ENCODE assay signal across 26 cellular contexts in the genomic region with DNA sequence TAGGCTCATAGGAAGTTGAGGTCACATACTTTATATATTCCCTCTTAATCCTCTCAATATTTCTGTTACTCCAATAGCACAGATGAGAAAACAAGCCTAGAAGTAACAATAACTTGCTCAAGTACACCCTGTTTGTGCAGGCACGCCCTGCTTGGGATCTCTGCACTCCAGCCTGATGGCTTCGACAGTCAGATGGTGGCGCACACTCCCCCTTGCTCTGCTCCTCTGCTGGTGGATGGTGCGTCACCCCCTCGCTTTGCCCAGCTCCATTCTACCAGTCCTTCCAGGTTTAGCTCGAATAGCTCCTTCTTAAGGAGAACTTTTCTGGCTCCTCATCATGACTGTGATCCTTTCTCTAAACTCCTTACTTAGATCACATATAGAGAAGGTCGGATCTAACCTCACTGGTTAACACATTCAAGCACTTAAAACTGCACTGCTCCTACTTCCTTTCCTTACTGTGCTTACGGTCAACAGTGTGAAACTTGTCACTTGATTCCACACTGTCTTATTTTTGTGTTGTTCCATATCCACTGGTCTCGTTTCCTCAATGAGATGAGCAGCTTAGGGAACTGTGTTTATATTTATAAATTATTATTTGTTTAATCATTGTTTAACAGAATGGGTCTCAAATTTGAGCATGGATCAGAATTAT. TPM values are rescaled to one million over a fixed set of nuclear protein-coding genes. Genes with fewer than 3 reads are reported as not detected.
DNase-seq lines count a peak whose midpoint lies in the region; ATAC-seq and TF ChIP-seq lines count a peak whose summit lies in the region.
"Had no signal": no experiment of that assay in that cellular context is flagged by ENCODE, and none has a peak within 500 bp of the region (broad histone marks: within the 10 kb centered on the region; RNA-seq: fewer than 3 reads in every experiment).

No MANE protein-coding gene starts in this region.

- no peak overlapping the region for H3K4me3 ChIP-seq in thoracic aorta
- H3K4me3 ChIP-seq: skin epidermis had no signal

- no peaks in the 10 kb centered on the region for H3K9me3 ChIP-seq in thoracic aorta

- H3K4me3 Mint-ChIP-seq in chondrocyte (ENCODE audit: unreplicated experiment) (peak overlapping the region; percentile 58), natural killer cell (peak overlapping the region; percentile 94)
- no peak overlapping the region for H3K4me3 Mint-ChIP-seq in activated T-helper 2 cell treated with anti-CD3 and anti-CD28 coated beads, Interferon-gamma antibody, Interleukin-2, Interleukin-4, amounts not matched to agents 10 μg/mL and 5 μg/mL and 100 μg/mL, durations not matched to agents 14 hours and 24 hours and 36 hours (ENCODE audit: low read depth)
- H3K4me3 Mint-ChIP-seq: activated CD4-positive, alpha-beta memory T cell treated with anti-CD3 and anti-CD28 coated beads, Interleukin-2, amount 10 ng/mL, durations not matched to agents 7 days and 5 days; B cell; endodermal cell had no signal

- H3K27me3 Mint-ChIP-seq in chondrocyte (ENCODE audit: low read depth) (no peaks in the 10 kb centered on the region), natural killer cell (ENCODE audit: low read depth in 2 of 2) (no peaks in the 10 kb centered on the region)
- peaks cover 38% of the 10 kb centered on the region for H3K27me3 Mint-ChIP-seq in activated T-helper 2 cell treated with anti-CD3 and anti-CD28 coated beads, Interferon-gamma antibody, Interleukin-2, Interleukin-4, amounts not matched to agents 10 μg/mL and 5 μg/mL and 100 μg/mL, durations not matched to agents 14 hours and 24 hours and 36 hours (ENCODE audit: low read depth)

- peak overlapping the region; percentile 69 to 74 for H3K27ac ChIP-seq in thoracic aorta
- H3K27ac ChIP-seq: 22Rv1 had no signal

- ATAC-seq in natural killer cell (peak; percentile 41 to 67 (median 65)), thoracic aorta (ENCODE audit: insufficient number of reproducible peaks, low FRiP score, low read depth) (no peak)
- ATAC-seq: SK-N-SH treated with all-trans-retinoic acid at 6 μM for 48 hours had no signal

- TF ChIP-seq CTCF in chondrocyte (IDR thresholded peaks at IDR 0.05): no peak
- no peak for TF ChIP-seq CTCF in natural killer cell (IDR thresholded peaks at IDR 0.05)
- no peak for TF ChIP-seq CTCF in thoracic aorta (IDR thresholded peaks at IDR 0.05)

- peaks cover 23 to 71% of the 10 kb centered on the region in 2 donors for H3K4me1 ChIP-seq in thoracic aorta (ENCODE audit: control insufficient read depth in 1 of 2, low read depth in 2 of 2)

- H3K27ac Mint-ChIP-seq in chondrocyte (ENCODE audit: unreplicated experiment) (peak overlapping the region; percentile 78), natural killer cell (peak overlapping the region; percentile 85 to 92)
- H3K27ac Mint-ChIP-seq in activated T-helper 2 cell treated with anti-CD3 and anti-CD28 coated beads, Interferon-gamma antibody, Interleukin-2, Interleukin-4, amounts not matched to agents 10 μg/mL and 5 μg/mL and 100 μg/mL, durations not matched to agents 14 hours and 24 hours and 36 hours: no peak overlapping the region
- H3K27ac Mint-ChIP-seq: activated CD4-positive, alpha-beta memory T cell treated with anti-CD3 and anti-CD28 coated beads, Interleukin-2, amount 10 ng/mL, durations not matched to agents 7 days and 5 days; B cell; endodermal cell had no signal

- no peaks in the 10 kb centered on the region for H3K36me3 ChIP-seq in thoracic aorta

- H3K36me3 Mint-ChIP-seq in chondrocyte (ENCODE audit: low read depth) (peaks cover 9% of the 10 kb centered on the region), natural killer cell (no peaks in the 10 kb centered on the region)
- no peaks in the 10 kb centered on the region for H3K36me3 Mint-ChIP-seq in activated T-helper 2 cell treated with anti-CD3 and anti-CD28 coated beads, Interferon-gamma antibody, Interleukin-2, Interleukin-4, amounts not matched to agents 10 μg/mL and 5 μg/mL and 100 μg/mL, durations not matched to agents 14 hours and 24 hours and 36 hours (ENCODE audit: low read depth)

- no peaks in the 10 kb centered on the region for H3K9me3 Mint-ChIP-seq in chondrocyte (ENCODE audit: low read depth)
- H3K9me3 Mint-ChIP-seq in natural killer cell: no peaks in the 10 kb centered on the region
- no peaks in the 10 kb centered on the region for H3K9me3 Mint-ChIP-seq in activated T-helper 2 cell treated with anti-CD3 and anti-CD28 coated beads, Interferon-gamma antibody, Interleukin-2, Interleukin-4, amounts not matched to agents 10 μg/mL and 5 μg/mL and 100 μg/mL, durations not matched to agents 14 hours and 24 hours and 36 hours
- H3K9me3 Mint-ChIP-seq: endodermal cell had no signal

- DNase-seq in DMS 273 (lab: John Stamatoyannopoulos, UW; ENCODE audit: unreplicated experiment) (peak; percentile 10), DMS 273 treated with DMSO at 0.1 percent for 48 hours (lab: John Stamatoyannopoulos, UW) (no peak), chondrocyte (ENCODE audit: low spot score) (no peak), natural killer cell (no peak), thoracic aorta (ENCODE audit: low spot score) (no peak), Ammon's horn (ENCODE audit: low spot score) (no peak), kidney tubule cell (ENCODE audit: low spot score) (no peak)
- no peak for DNase-seq in activated T-helper 2 cell treated with anti-CD3 and anti-CD28 coated beads, Interferon-gamma antibody, Interleukin-2, Interleukin-4, amounts not matched to agents 10 μg/mL and 5 μg/mL and 100 μg/mL, durations not matched to agents 14 hours and 24 hours and 36 hours (ENCODE audit: low spot score)
- DNase-seq: activated CD4-positive, alpha-beta memory T cell treated with anti-CD3 and anti-CD28 coated beads, Interleukin-2, amount 10 ng/mL, durations not matched to agents 7 days and 5 days; activated naive CD4-positive, alpha-beta T cell treated with Interleukin-2 at 50 U/mL for 16 hours; cerebellar nuclear complex; endodermal cell; NCI-H1436; NCI-H510A; NK-92 treated with Interleukin-12 subunit alpha and Interleukin-12 subunit beta, amount 100 ng/mL, for 24 hours; posterior cingulate gyrus; RPMI8226; stimulated activated CD4-positive, alpha-beta T cell treated with anti-CD3 and anti-CD28 coated beads, Interleukin-2, amount 100 ng/mL, for 24 hours; stimulated activated naive CD4-positive, alpha-beta T cell treated with Interleukin-2 at 50 U/mL for 16 hours; T-helper 9 cell; trophoblast cell had no signal

- intact Hi-C loops in natural killer cell (cut with micrococcal nuclease): no loop called here
- intact Hi-C loops in activated T-helper 2 cell treated with anti-CD3 and anti-CD28 coated beads, Interferon-gamma antibody, Interleukin-2, Interleukin-4, amounts not matched to agents 10 μg/mL and 5 μg/mL and 100 μg/mL, durations not matched to agents 14 hours and 24 hours and 36 hours (cut with micrococcal nuclease): no loop called here

- peaks cover 86% of the 10 kb centered on the region for H3K4me1 Mint-ChIP-seq in chondrocyte (ENCODE audit: low read depth)
- peaks cover 74 to 88% of the 10 kb centered on the region in 2 donors for H3K4me1 Mint-ChIP-seq in natural killer cell
- peaks cover 10% of the 10 kb centered on the region for H3K4me1 Mint-ChIP-seq in activated T-helper 2 cell treated with anti-CD3 and anti-CD28 coated beads, Interferon-gamma antibody, Interleukin-2, Interleukin-4, amounts not matched to agents 10 μg/mL and 5 μg/mL and 100 μg/mL, durations not matched to agents 14 hours and 24 hours and 36 hours (ENCODE audit: low read depth)

- H3K27me3 ChIP-seq in thoracic aorta (replicated peaks; ENCODE audit: insufficient read depth): no peaks in the 10 kb centered on the region

RNA-seq across cellular contexts. Expression of gene TSPAN2, which starts 3.0 kb away (rescaled TPM):
- total RNA-seq in chondrocyte (218 to 498 TPM (median 227 TPM) in 3 replicates), natural killer cell (10 to 100 TPM; 17.1 to 41.4 (median 28.6) TPM), thoracic aorta (10 to 100 TPM; 26.2 to 34.3 TPM)
- 0.27 and 0.76 TPM in 2 replicates for total RNA-seq in activated T-helper 2 cell treated with anti-CD3 and anti-CD28 coated beads, Interferon-gamma antibody, Interleukin-2, Interleukin-4, amounts not matched to agents 10 μg/mL and 5 μg/mL and 100 μg/mL, durations not matched to agents 14 hours and 24 hours and 36 hours

RNA-seq across cellular contexts. Expression of gene TSHB, which starts 56.7 kb away (rescaled TPM):
- total RNA-seq in chondrocyte (not detected in 3 replicates), natural killer cell (not detected), thoracic aorta (not detected)
- total RNA-seq in activated T-helper 2 cell treated with anti-CD3 and anti-CD28 coated beads, Interferon-gamma antibody, Interleukin-2, Interleukin-4, amounts not matched to agents 10 μg/mL and 5 μg/mL and 100 μg/mL, durations not matched to agents 14 hours and 24 hours and 36 hours: not detected in 2 replicates
- total RNA-seq: activated CD4-positive, alpha-beta memory T cell treated with anti-CD3 and anti-CD28 coated beads, Interleukin-2, amount 10 ng/mL, durations not matched to agents 7 days and 5 days; B cell; endodermal cell; lung microvascular endothelial cell had no signal

Comparison
In these comparisons a context has a peak if more than half of its experiments do, and no peak if none do; other contexts are left out.
1. RNA of gene TSPAN2, which starts 3.0 kb away (total RNA-seq): 218 to 498 TPM in chondrocyte, 26.2 to 34.3 TPM in thoracic aorta and 17.1 to 41.4 TPM in natural killer cell; 0.27 to 0.76 TPM in activated T-helper 2 cell treated with anti-CD3 and anti-CD28 coated beads, Interferon-gamma antibody, Interleukin-2, Interleukin-4, amounts not matched to agents 10 μg/mL and 5 μg/mL and 100 μg/mL, durations not matched to agents 14 hours and 24 hours and 36 hours; every median in the first group is over 10 times any median in the second.